In genomic region chr9:4020747-4021296, GRCh38 we compare ENCODE assay signal across 1 cellular context.
A peak's percentile ranks its signal among the peaks of the same experiment; 100 is the strongest.
TF ChIP-seq lines count a peak whose summit lies in the region.

No MANE protein-coding gene starts in this region.

TF ChIP-seq in K562, 482 proteins besides CTCF, POLR2A, EP300 and RAD21 (continued from another document):
- TF ChIP-seq CBX5 (IDR thresholded peaks at IDR 0.05; ENCODE audit: borderline replicate concordance, low read depth) (no peak), MAFF (IDR thresholded peaks at IDR 0.05; ENCODE audit: low read length) (peak; percentile 73; the same call in 1 of the 2 replicates), PPARD (CRISPR knock-in tag; IDR thresholded peaks at IDR 0.05) (no peak), MAFK (IDR thresholded peaks at IDR 0.05; ENCODE audit: low read length) (peak; percentile 67)
